Comparison of ENCODE assay signal across 36 cellular contexts in genomic region chr10:127218658-127219057, GRCh38. TPM values are rescaled to one million over a fixed set of nuclear protein-coding genes. Genes with fewer than 3 reads are reported as not detected.
"Had no signal": no experiment of that assay in that cellular context is flagged by ENCODE, and none has a peak within 500 bp of the region (broad histone marks: within the 10 kb centered on the region; RNA-seq: fewer than 3 reads in every experiment).

No MANE protein-coding gene starts in this region.

- H3K4me3 ChIP-seq: adrenal gland, ascending aorta, body of pancreas, breast epithelium, cardiac muscle cell had no signal

- ATAC-seq: activated naive CD4-positive, alpha-beta T cell treated with anti-CD3 and anti-CD28 coated beads, Interleukin-2, amount 50 U/mL, for 72 hours; activated naive CD8-positive, alpha-beta T cell treated with anti-CD3 and anti-CD28 coated beads, Interleukin-2, amount 50 U/mL, for 24 hours; activated T-cell treated with anti-CD3 and anti-CD28 coated beads, Interleukin-2, amount 50 U/mL, for 4 hours; activated T-cell treated with anti-CD3 and anti-CD28 coated beads, Interleukin-2, amount 50 U/mL, for 72 hours; activated T-helper 17 cell treated with anti-CD3 and anti-CD28 coated beads, Interleukin-2, amount 50 U/mL, for 72 hours; body of pancreas had no signal

- H3K27me3 ChIP-seq: adrenal gland, ascending aorta, body of pancreas, brain microvascular endothelial cell, breast epithelium, cardiac muscle cell had no signal

- H3K27ac ChIP-seq: adrenal gland, ascending aorta, body of pancreas, brain microvascular endothelial cell, breast epithelium, cardiac muscle cell had no signal

- H3K36me3 ChIP-seq: adrenal gland, ascending aorta, brain microvascular endothelial cell, breast epithelium, cardiac muscle cell had no signal

- H3K4me1 ChIP-seq: adrenal gland, ascending aorta, body of pancreas, breast epithelium had no signal

- H3K9me3 ChIP-seq: adrenal gland, ascending aorta, body of pancreas, breast epithelium had no signal

- DNase-seq: activated effector memory CD4-positive, alpha-beta T cell treated with anti-CD3 and anti-CD28 coated beads, Interleukin-2, amount 50 U/mL, for 16 hours; activated effector memory CD4-positive, alpha-beta T cell treated with Interleukin-2 at 50 U/mL for 16 hours; activated gamma-delta T cell; activated gamma-delta T cell treated with Interleukin-2 at 50 U/mL for 16 hours; activated naive CD4-positive, alpha-beta T cell; activated naive CD4-positive, alpha-beta T cell treated with anti-CD3 and anti-CD28 coated beads for 36 hours; activated naive CD4-positive, alpha-beta T cell treated with anti-CD3 and anti-CD28 coated beads, Interleukin-2, amount 10 ng/mL, durations not matched to agents 7 days and 5 days; activated naive CD4-positive, alpha-beta T cell treated with anti-CD3 and anti-CD28 coated beads, Interleukin-2, amount 50 U/mL, for 16 hours; activated naive CD4-positive, alpha-beta T cell treated with Interleukin-2 at 50 U/mL for 16 hours; activated naive CD8-positive, alpha-beta T cell treated with anti-CD3 and anti-CD28 coated beads for 36 hours; activated naive CD8-positive, alpha-beta T cell treated with anti-CD3 and anti-CD28 coated beads, Interleukin-2, amount 10 ng/mL, durations not matched to agents 7 days and 5 days; activated naive CD8-positive, alpha-beta T cell treated with anti-CD3 and anti-CD28 coated beads, Interleukin-2, amount 50 U/mL, for 24 hours; activated T-cell treated with anti-CD3 and anti-CD28 coated beads, Interleukin-2, amount 50 U/mL, for 1 hour; activated T-cell treated with anti-CD3 and anti-CD28 coated beads, Interleukin-2, amount 50 U/mL, for 24 hours; activated T-cell treated with anti-CD3 and anti-CD28 coated beads, Interleukin-2, amount 50 U/mL, for 4 hours; activated T-cell treated with anti-CD3 and anti-CD28 coated beads, Interleukin-2, amount 50 U/mL, for 48 hours; activated T-cell treated with anti-CD3 and anti-CD28 coated beads, Interleukin-2, amount 50 U/mL, for 72 hours; adrenal gland; amniotic stem cell; amygdala; anterior cingulate cortex; aorta; body of pancreas; brain microvascular endothelial cell; caudate nucleus; central memory CD4-positive, alpha-beta T cell; cerebellar nuclear complex had no signal

- FAIRE-seq: astrocyte, bronchial epithelial cell had no signal

RNA-seq across cellular contexts. Expression of gene INSYN2A, which starts 22.3 kb away (rescaled TPM):
- total RNA-seq: activated naive CD4-positive, alpha-beta T cell treated with anti-CD3 and anti-CD28 coated beads for 36 hours; activated naive CD4-positive, alpha-beta T cell treated with anti-CD3 and anti-CD28 coated beads, Interleukin-2, amount 50 U/mL, for 72 hours; activated naive CD8-positive, alpha-beta T cell treated with anti-CD3 and anti-CD28 coated beads for 36 hours; activated naive CD8-positive, alpha-beta T cell treated with anti-CD3 and anti-CD28 coated beads, Interleukin-2, amount 10 ng/mL, durations not matched to agents 7 days and 5 days; activated T-cell treated with anti-CD3 and anti-CD28 coated beads, Interleukin-2, amount 50 U/mL, for 4 hours; activated T-cell treated with anti-CD3 and anti-CD28 coated beads, Interleukin-2, amount 50 U/mL, for 72 hours; activated T-helper 1 cell treated with anti-CD3 and anti-CD28 coated beads, Interleukin-12 subunit alpha, Interleukin-12 subunit beta, Interleukin-2, Interleukin-4 antibody, amounts not matched to agents 30 ng/mL and 10 ng/mL and 1 ng/mL, durations not matched to agents 14 hours and 24 hours and 36 hours; activated T-helper 17 cell treated with anti-CD3 and anti-CD28 coated beads, Interleukin-2, amount 50 U/mL, for 72 hours; activated T-helper 2 cell treated with anti-CD3 and anti-CD28 coated beads, Interferon-gamma antibody, Interleukin-2, Interleukin-4, amounts not matched to agents 10 μg/mL and 5 μg/mL and 100 μg/mL, durations not matched to agents 14 hours and 24 hours and 36 hours; adrenal gland; aorta; ascending aorta; body of pancreas; bronchial epithelial cell; cardiac muscle cell had no signal
- polyA plus RNA-seq: aorta had no signal
